In the genomic region with DNA sequence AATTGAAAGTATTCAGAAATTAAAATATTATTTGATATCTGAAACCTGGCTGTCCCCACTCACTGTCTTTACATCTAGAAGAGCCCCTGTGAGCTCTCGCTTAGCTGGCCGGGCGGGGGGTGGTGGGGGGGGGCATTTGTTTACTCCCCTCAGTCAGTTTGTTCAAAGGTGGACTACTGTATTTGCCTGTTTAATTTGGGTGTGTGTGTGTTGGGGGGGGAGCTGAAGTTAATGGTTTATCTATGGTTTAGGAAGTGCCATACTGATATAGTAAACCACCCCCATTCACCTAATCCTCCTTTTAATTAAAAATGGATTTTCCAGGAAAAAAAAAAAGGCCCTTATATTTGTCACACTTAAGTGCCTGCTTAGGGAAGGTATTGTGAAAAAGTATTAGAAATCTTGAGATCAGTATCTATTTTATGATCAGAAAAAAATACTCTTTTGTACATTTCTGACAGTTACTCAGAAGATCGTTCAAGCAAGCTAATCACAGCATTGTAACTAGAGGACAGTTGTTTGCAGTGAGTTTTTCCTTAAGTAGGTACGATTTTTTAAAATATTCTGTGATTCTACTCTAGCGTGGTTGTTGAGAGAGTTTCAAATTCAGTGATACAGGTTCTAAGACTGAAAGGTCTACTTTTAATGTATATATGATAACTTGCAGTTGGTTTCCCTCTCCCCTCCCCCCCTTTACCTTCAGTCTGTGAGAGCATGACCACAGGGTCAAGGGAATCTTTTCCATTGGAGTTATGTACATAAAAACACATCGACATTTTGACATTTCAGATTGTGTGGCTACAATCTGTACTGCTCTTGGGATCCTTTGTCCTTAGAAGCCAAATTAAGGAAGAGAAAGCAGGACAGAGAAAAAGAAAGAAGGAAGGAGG, we compare ENCODE assay signal across 9 cellular contexts. TPM values are rescaled to one million over a fixed set of nuclear protein-coding genes. Genes with fewer than 3 reads are reported as not detected.
DNase-seq lines count a peak whose midpoint lies in the region; ATAC-seq and TF ChIP-seq lines count a peak whose summit lies in the region.
"Had no signal": no experiment of that assay in that cellular context is flagged by ENCODE, and none has a peak within 500 bp of the region (broad histone marks: within the 10 kb centered on the region; RNA-seq: fewer than 3 reads in every experiment).

No MANE protein-coding gene starts in this region.

- H3K4me1 Mint-ChIP-seq in endothelial cell (ENCODE audit: unreplicated experiment) (peaks cover 63% of the 10 kb centered on the region), neural progenitor cell (peaks cover 70% of the 10 kb centered on the region)

- H3K9me3 ChIP-seq in neural progenitor cell (ENCODE audit: low read depth) = no peaks in the 10 kb centered on the region

- ATAC-seq in GM21390 (IDR thresholded peaks at IDR 0.05; ENCODE audit: unreplicated experiment) = no peak
- ATAC-seq in HG02970 (IDR thresholded peaks at IDR 0.05; ENCODE audit: low FRiP score, unreplicated experiment) = no peak

- peak overlapping the region; percentile 95 for H3K27ac ChIP-seq in neural progenitor cell

- no peak overlapping the region for H3K9ac ChIP-seq in neural progenitor cell

- peaks cover 22% of the 10 kb centered on the region for H3K27me3 ChIP-seq in neural progenitor cell

- peaks cover 28% of the 10 kb centered on the region for H3K27me3 Mint-ChIP-seq in endothelial cell (ENCODE audit: unreplicated experiment)
- peaks cover 26% of the 10 kb centered on the region for H3K27me3 Mint-ChIP-seq in neural progenitor cell (ENCODE audit: insufficient read depth, low read depth)

- H3K4me3 ChIP-seq in AG09309 (ENCODE audit: control insufficient read depth, low read depth, low read length) = peak overlapping the region; percentile 61
- H3K4me3 ChIP-seq in NB4 (ENCODE audit: low read depth, low read length) = peak overlapping the region; percentile 94
- H3K4me3 ChIP-seq in neural progenitor cell = peak overlapping the region; percentile 92

- H2AFZ ChIP-seq in neural progenitor cell (replicated peaks) = no peak overlapping the region

- H4K20me1 ChIP-seq in neural progenitor cell (ENCODE audit: low read depth) = peaks cover 97% of the 10 kb centered on the region

- H3K36me3 Mint-ChIP-seq in endothelial cell (ENCODE audit: low read depth, unreplicated experiment) (peaks cover 27% of the 10 kb centered on the region), neural progenitor cell (peaks cover 51% of the 10 kb centered on the region)

- H3K27ac Mint-ChIP-seq in endothelial cell (ENCODE audit: unreplicated experiment) (peak overlapping the region; percentile 45), neural progenitor cell (peak overlapping the region; percentile 98)

- DNase-seq in AG09309 (ENCODE audit: low read depth) (no peak), NB4 (ENCODE audit: low read depth) (no peak), endothelial cell (ENCODE audit: low spot score) (no peak), neural progenitor cell (ENCODE audit: low spot score) (peak; percentile 31), foreskin melanocyte (no peak), NCI-H146 (lab: John Stamatoyannopoulos, UW) (no peak)
- DNase-seq: GDM1 had no signal

- peaks cover 93% of the 10 kb centered on the region for H3F3A ChIP-seq in neural progenitor cell (ENCODE audit: low read depth)

- H3K9me3 Mint-ChIP-seq in endothelial cell (ENCODE audit: unreplicated experiment) (no peaks in the 10 kb centered on the region), neural progenitor cell (no peaks in the 10 kb centered on the region)

- no peak for TF ChIP-seq CTCF in AG09309 (IDR thresholded peaks at IDR 0.05; ENCODE audit: control insufficient read depth, insufficient read depth, low read depth, low read length, missing control alignments)
- TF ChIP-seq CTCF in NB4 (IDR thresholded peaks at IDR 0.05; ENCODE audit: low read depth, low read length) = no peak
- TF ChIP-seq CTCF in endothelial cell (IDR thresholded peaks at IDR 0.05; ENCODE audit: unreplicated experiment) = no peak
- no peak for TF ChIP-seq CTCF in neural progenitor cell (IDR thresholded peaks at IDR 0.05)

- H3K36me3 ChIP-seq in neural progenitor cell = peaks cover 21% of the 10 kb centered on the region

- H3K4me1 ChIP-seq in neural progenitor cell = peaks cover 62% of the 10 kb centered on the region

- TF ChIP-seq POLR2A in NB4 (IDR thresholded peaks at IDR 0.05; ENCODE audit: extremely low read depth, insufficient read length) = no peak

- peak overlapping the region; percentile 98 for H3K4me2 ChIP-seq in neural progenitor cell

- H3K4me3 Mint-ChIP-seq in endothelial cell (ENCODE audit: unreplicated experiment) = peak overlapping the region; percentile 79
- H3K4me3 Mint-ChIP-seq in neural progenitor cell = peak overlapping the region; percentile 96

- peaks cover 100% of the 10 kb centered on the region for H3K79me2 ChIP-seq in neural progenitor cell (ENCODE audit: low read depth)

RNA-seq across cellular contexts. Expression of gene NR2F2, which starts 8.5 kb away (rescaled TPM):
- total RNA-seq in endothelial cell (ENCODE audit: unreplicated experiment) = 15.9 TPM
- 24.6 and 32.1 TPM in 2 replicates for total RNA-seq in neural progenitor cell (ENCODE audit: low replicate concordance)
